Comparison of ENCODE assay signal across 16 cellular contexts in genomic region chr4:83552085-83552484, GRCh38. TPM values are rescaled to one million over a fixed set of nuclear protein-coding genes. Genes with fewer than 3 reads are reported as not detected.
DNase-seq lines count a peak whose midpoint lies in the region; ATAC-seq, FAIRE-seq and TF ChIP-seq lines count a peak whose summit lies in the region.
"Had no signal": no experiment of that assay in that cellular context is flagged by ENCODE, and none has a peak within 500 bp of the region (broad histone marks: within the 10 kb centered on the region; RNA-seq: fewer than 3 reads in every experiment).

No MANE protein-coding gene starts in this region.

- no peak overlapping the region for H3K27ac ChIP-seq in A673 (ENCODE audit: low read depth, low read length, poor library complexity, severe bottlenecking)
- no peak overlapping the region for H3K27ac ChIP-seq in prostate gland
- H3K27ac ChIP-seq: C4-2B, esophagus muscularis mucosa, neural progenitor cell had no signal

- POLR2A ChIA-PET in A673 (lab: Charles Lee; ENCODE audit: low non-redundant PET) = no interaction called here

- peak; percentile 40 for FAIRE-seq in RCC 7860 (lab: Jason Lieb, UNC)

- WGBS in prostate gland = 36% methylated on average over 3 of the region's 3 CpGs

- H3K27me3 ChIP-seq in A673 (replicated peaks; ENCODE audit: insufficient read depth, low read depth, low read length, poor library complexity) (no peaks in the 10 kb centered on the region), prostate gland (replicated peaks; ENCODE audit: insufficient read depth) (no peaks in the 10 kb centered on the region)
- H3K27me3 ChIP-seq: esophagus muscularis mucosa, neural progenitor cell had no signal

- BruUV-seq in A673 (replicated peaks; lab: Mats Ljungman, UMichigan) = no TSS peak

- no peak for TF ChIP-seq POLR2A in prostate gland (IDR thresholded peaks at IDR 0.05)

- TF ChIP-seq CTCF in A673 (conservative IDR thresholded peaks at IDR 0.05; ENCODE audit: low read depth, low read length) (no peak), fibroblast of villous mesenchyme (IDR thresholded peaks at IDR 0.05; ENCODE audit: insufficient read depth, low read depth, low read length) (no peak), prostate gland (IDR thresholded peaks at IDR 0.05) (no peak)

- H3K4me1 ChIP-seq in A673 (ENCODE audit: insufficient read depth, low read length, poor library complexity, severe bottlenecking) (peaks cover 6% of the 10 kb centered on the region), prostate gland (replicated peaks) (no peaks in the 10 kb centered on the region)
- H3K4me1 ChIP-seq: neural progenitor cell had no signal

- CTCF ChIA-PET in A673 (lab: Charles Lee) = no interaction called here

- intact Hi-C loops in A673 (cut with micrococcal nuclease; ENCODE audit: unreplicated experiment) = no loop called here
- intact Hi-C loops in prostate gland (cut with DNase I) = no loop called here

- H3K9me3 ChIP-seq in A673 (ENCODE audit: low read depth, low read length, poor library complexity, severe bottlenecking) = no peaks in the 10 kb centered on the region
- H3K9me3 ChIP-seq in prostate gland = no peaks in the 10 kb centered on the region
- H3K9me3 ChIP-seq: esophagus muscularis mucosa had no signal

- DNase-seq in A673 (ENCODE audit: low spot score) (peak; percentile 14), GM03348 (ENCODE audit: low spot score) (peak; percentile 49), RCC 7860 (ENCODE audit: low spot score) (peak; percentile 44), fibroblast of villous mesenchyme (ENCODE audit: low read depth) (peak; percentile 13), prostate gland (ENCODE audit: low spot score) (no peak), NCI-H748 treated with DMSO at 0.1 percent for 48 hours (lab: John Stamatoyannopoulos, UW) (no peak), SIG-M5 treated with dmso at 0.1 percent for 504 hours (lab: John Stamatoyannopoulos, UW; ENCODE audit: unreplicated experiment) (no peak)
- DNase-seq: activated CD4-positive, alpha-beta T cell treated with anti-CD3 and anti-CD28 coated beads for 48 hours; activated gamma-delta T cell; cerebellar nuclear complex; HCEC 1CT; NCI-H2227 treated with DMSO at 0.1 percent for 48 hours had no signal

- no peak for ATAC-seq in GM18511 (IDR thresholded peaks at IDR 0.05; ENCODE audit: unreplicated experiment)

- H3K4me3 ChIP-seq in A673 (ENCODE audit: low read depth, low read length, poor library complexity, severe bottlenecking) (no peak overlapping the region), fibroblast of villous mesenchyme (ENCODE audit: low read depth, low read length) (no peak overlapping the region), prostate gland (no peak overlapping the region)
- H3K4me3 ChIP-seq: esophagus muscularis mucosa, neural progenitor cell had no signal

- H3K36me3 ChIP-seq in A673 (ENCODE audit: insufficient read depth, low read length, poor library complexity, severe bottlenecking) = no peaks in the 10 kb centered on the region
- no peaks in the 10 kb centered on the region for H3K36me3 ChIP-seq in prostate gland
- H3K36me3 ChIP-seq: esophagus muscularis mucosa, neural progenitor cell had no signal

RNA-seq across cellular contexts. Expression of gene GPAT3, which starts 16.2 kb away (rescaled TPM):
- total RNA-seq in A673 (2021) (0.74 and 1.2 TPM in 2 replicates), fibroblast of villous mesenchyme (1.3 and 15.1 TPM in 2 replicates), prostate gland (1 to 10 TPM; 1.2 to 3.7 TPM)

Comparison
In these comparisons a context has a peak if more than half of its experiments do, and no peak if none do; other contexts are left out.
1. DNase-seq: peak in A673 (single experiment), GM03348 (single experiment), RCC 7860 (single experiment) and fibroblast of villous mesenchyme (single experiment); none in prostate gland (single experiment), NCI-H748 treated with DMSO at 0.1 percent for 48 hours (single experiment) and SIG-M5 treated with dmso at 0.1 percent for 504 hours (single experiment).